Comparison of ENCODE assay signal across 25 cellular contexts in the genomic region with DNA sequence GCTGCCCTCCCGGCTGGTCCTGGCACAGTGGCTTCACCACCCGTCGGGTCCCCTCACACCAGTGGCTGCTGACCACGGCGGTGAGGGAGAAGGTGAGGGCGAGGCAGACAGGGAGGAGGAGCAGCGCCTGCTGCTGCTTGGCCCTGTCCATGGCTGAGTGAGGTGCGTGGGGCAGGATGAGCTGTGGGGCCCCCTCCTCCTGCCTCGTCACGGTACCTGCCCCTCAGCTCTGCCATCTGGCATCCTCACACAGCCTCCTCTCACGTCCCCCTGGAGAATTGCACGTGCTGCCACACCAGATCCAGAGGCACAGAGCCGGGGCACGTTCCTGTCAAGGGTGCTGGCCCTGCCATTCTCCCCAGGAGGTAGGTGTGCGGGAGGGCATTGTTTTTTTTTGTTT. TPM values are rescaled to one million over a fixed set of nuclear protein-coding genes. Genes with fewer than 3 reads are reported as not detected.
DNase-seq lines count a peak whose midpoint lies in the region; ATAC-seq and TF ChIP-seq lines count a peak whose summit lies in the region.
"Had no signal": no experiment of that assay in that cellular context is flagged by ENCODE, and none has a peak within 500 bp of the region (broad histone marks: within the 10 kb centered on the region; RNA-seq: fewer than 3 reads in every experiment).

A gene (minus strand): TSS at position 159 of the 400 bp plus-strand sequence. CDS start 8 bp downstream, at position 151.

- peak; percentile 99 for DNase-seq in NCI-H524 (lab: John Stamatoyannopoulos, UW)
- DNase-seq in WERI-Rb-1 = peak; percentile 67
- DNase-seq in neuronal stem cell (ENCODE audit: low spot score) = no peak
- no peak for DNase-seq in activated T-helper 2 cell treated with anti-CD3 and anti-CD28 coated beads, Interferon-gamma antibody, Interleukin-2, Interleukin-4, amounts not matched to agents 10 μg/mL and 5 μg/mL and 100 μg/mL, durations not matched to agents 14 hours and 24 hours and 36 hours (ENCODE audit: low spot score)
- no peak for DNase-seq in activated naive CD8-positive, alpha-beta T cell treated with anti-CD3 and anti-CD28 coated beads for 36 hours
- DNase-seq in right cardiac atrium = no peak
- no peak for DNase-seq in COR-L47 (lab: John Stamatoyannopoulos, UW)
- DNase-seq: AML-193; CD8-positive, alpha-beta T cell; H9; KBM-7; MV-4-11; NCI-H1105; NCI-H1436 treated with DMSO at 0.1 percent for 48 hours; NCI-H187 treated with DMSO at 0.1 percent for 48 hours; NCI-H446 treated with DMSO at 0.1 percent for 48 hours; NCI-H774; Peyer's patch; SHP77 treated with DMSO at 0.1 percent for 48 hours; T-helper 1 cell had no signal

- H3K4me1 Mint-ChIP-seq in activated T-helper 2 cell treated with anti-CD3 and anti-CD28 coated beads, Interferon-gamma antibody, Interleukin-2, Interleukin-4, amounts not matched to agents 10 μg/mL and 5 μg/mL and 100 μg/mL, durations not matched to agents 14 hours and 24 hours and 36 hours (ENCODE audit: low read depth) = no peaks in the 10 kb centered on the region
- H3K4me1 Mint-ChIP-seq in activated naive CD8-positive, alpha-beta T cell treated with anti-CD3 and anti-CD28 coated beads for 36 hours = no peaks in the 10 kb centered on the region

- peak; percentile 31; the same call in 1 of the 2 replicates for TF ChIP-seq CTCF in WERI-Rb-1 (IDR thresholded peaks at IDR 0.05; ENCODE audit: low read depth, low read length)

- H2BK15ac ChIP-seq in neuronal stem cell (ENCODE audit: low read length) = peak within 1 kb of the TSS; percentile 77

- no peak within 1 kb of the TSS for H3K9ac ChIP-seq in BLaER1 treated with 17β-estradiol and CSF1 and Interleukin-3, amounts not matched to agents 10 nM and 100 nM
- peak within 1 kb of the TSS; percentile 40 for H3K9ac ChIP-seq in neuronal stem cell (ENCODE audit: low read depth, low read length, poor library complexity)

- peak within 1 kb of the TSS; percentile 99 for H4K8ac ChIP-seq in neuronal stem cell (ENCODE audit: low read depth, low read length)

- intact Hi-C loops in activated T-helper 2 cell treated with anti-CD3 and anti-CD28 coated beads, Interferon-gamma antibody, Interleukin-2, Interleukin-4, amounts not matched to agents 10 μg/mL and 5 μg/mL and 100 μg/mL, durations not matched to agents 14 hours and 24 hours and 36 hours (cut with micrococcal nuclease) = no loop called here
- intact Hi-C loops in right cardiac atrium (cut with DNase I) = no loop called here

- no peak within 1 kb of the TSS for H3K27ac Mint-ChIP-seq in activated T-helper 2 cell treated with anti-CD3 and anti-CD28 coated beads, Interferon-gamma antibody, Interleukin-2, Interleukin-4, amounts not matched to agents 10 μg/mL and 5 μg/mL and 100 μg/mL, durations not matched to agents 14 hours and 24 hours and 36 hours
- H3K27ac Mint-ChIP-seq in activated naive CD8-positive, alpha-beta T cell treated with anti-CD3 and anti-CD28 coated beads for 36 hours = no peak within 1 kb of the TSS
- H3K27ac Mint-ChIP-seq: CD8-positive, alpha-beta T cell; H9 had no signal

- no peaks in the 10 kb centered on the region for H3K27me3 ChIP-seq in BLaER1 treated with 17β-estradiol and CSF1 and Interleukin-3, amounts not matched to agents 10 nM and 100 nM
- H3K27me3 ChIP-seq in WERI-Rb-1 (ENCODE audit: insufficient read depth, low read depth, severe bottlenecking) (no peaks in the 10 kb centered on the region), neuronal stem cell (ENCODE audit: control insufficient read depth in 3 of 3, insufficient read depth in 3 of 3, low read depth in 1 of 3, low read length in 3 of 3) (no peaks in the 10 kb centered on the region), right cardiac atrium (ENCODE audit: control insufficient read depth, insufficient read depth) (no peaks in the 10 kb centered on the region)
- H3K27me3 ChIP-seq: Peyer's patch had no signal

- peaks cover 0 to 38% (median 31%) of the 10 kb centered on the region in 10 experiments; a peak in 14 of 20 replicates for H3K4me1 ChIP-seq in BLaER1 treated with 17β-estradiol and CSF1 and Interleukin-3, amounts not matched to agents 10 nM and 100 nM
- H3K4me1 ChIP-seq in neuronal stem cell (ENCODE audit: control insufficient read depth in 2 of 2, insufficient read depth in 1 of 2, low read depth in 1 of 2, low read length in 2 of 2) = peaks cover 0 to 2% of the 10 kb centered on the region in 2 donors
- no peaks in the 10 kb centered on the region for H3K4me1 ChIP-seq in right cardiac atrium (ENCODE audit: control insufficient read depth, insufficient read depth, low read length)
- H3K4me1 ChIP-seq: Peyer's patch had no signal

- no peaks in the 10 kb centered on the region for H3K9me3 Mint-ChIP-seq in activated T-helper 2 cell treated with anti-CD3 and anti-CD28 coated beads, Interferon-gamma antibody, Interleukin-2, Interleukin-4, amounts not matched to agents 10 μg/mL and 5 μg/mL and 100 μg/mL, durations not matched to agents 14 hours and 24 hours and 36 hours
- H3K9me3 Mint-ChIP-seq in activated naive CD8-positive, alpha-beta T cell treated with anti-CD3 and anti-CD28 coated beads for 36 hours = peaks cover 3% of the 10 kb centered on the region
- H3K9me3 Mint-ChIP-seq: CD8-positive, alpha-beta T cell had no signal

- no peak within 1 kb of the TSS for H3K4me3 Mint-ChIP-seq in activated T-helper 2 cell treated with anti-CD3 and anti-CD28 coated beads, Interferon-gamma antibody, Interleukin-2, Interleukin-4, amounts not matched to agents 10 μg/mL and 5 μg/mL and 100 μg/mL, durations not matched to agents 14 hours and 24 hours and 36 hours (ENCODE audit: low read depth)
- no peak within 1 kb of the TSS for H3K4me3 Mint-ChIP-seq in activated naive CD8-positive, alpha-beta T cell treated with anti-CD3 and anti-CD28 coated beads for 36 hours
- H3K4me3 Mint-ChIP-seq: CD8-positive, alpha-beta T cell; H9 had no signal

- H2AFZ ChIP-seq in neuronal stem cell (ENCODE audit: low read length) = no peak within 1 kb of the TSS

- peak within 1 kb of the TSS; percentile 43 for H4K91ac ChIP-seq in neuronal stem cell (ENCODE audit: low read depth, low read length, poor library complexity)

- no peaks in the 10 kb centered on the region for H3K9me3 ChIP-seq in BLaER1 treated with 17β-estradiol and CSF1 and Interleukin-3, amounts not matched to agents 10 nM and 100 nM (replicated peaks in 1 of 11)
- H3K9me3 ChIP-seq in WERI-Rb-1 (ENCODE audit: severe bottlenecking) (no peaks in the 10 kb centered on the region), neuronal stem cell (replicated peaks in 1 of 2; ENCODE audit: control insufficient read depth in 2 of 2, insufficient read depth in 1 of 2, low read depth in 1 of 2, low read length in 2 of 2) (no peaks in the 10 kb centered on the region), right cardiac atrium (ENCODE audit: control insufficient read depth, low read length) (no peaks in the 10 kb centered on the region)
- H3K9me3 ChIP-seq: Peyer's patch had no signal

- H2BK12ac ChIP-seq in neuronal stem cell (ENCODE audit: low read length) = no peak within 1 kb of the TSS

- no peaks in the 10 kb centered on the region for H3K36me3 Mint-ChIP-seq in activated T-helper 2 cell treated with anti-CD3 and anti-CD28 coated beads, Interferon-gamma antibody, Interleukin-2, Interleukin-4, amounts not matched to agents 10 μg/mL and 5 μg/mL and 100 μg/mL, durations not matched to agents 14 hours and 24 hours and 36 hours (ENCODE audit: low read depth)
- peaks cover 3% of the 10 kb centered on the region for H3K36me3 Mint-ChIP-seq in activated naive CD8-positive, alpha-beta T cell treated with anti-CD3 and anti-CD28 coated beads for 36 hours
- H3K36me3 Mint-ChIP-seq: CD8-positive, alpha-beta T cell had no signal

- no peak for ATAC-seq in right cardiac atrium
- ATAC-seq: CD8-positive, alpha-beta T cell had no signal

- peak within 1 kb of the TSS in 8 of 11 experiments; percentile 15 to 66 (median 54); a peak in 14 of 22 replicates for H3K4me2 ChIP-seq in BLaER1 treated with 17β-estradiol and CSF1 and Interleukin-3, amounts not matched to agents 10 nM and 100 nM
- no peak within 1 kb of the TSS for H3K4me2 ChIP-seq in neuronal stem cell (ENCODE audit: insufficient read depth, low read length, poor library complexity, severe bottlenecking)

- H2BK120ac ChIP-seq in neuronal stem cell (ENCODE audit: low read depth, low read length) = no peak within 1 kb of the TSS

- H3K27me3 Mint-ChIP-seq in activated T-helper 2 cell treated with anti-CD3 and anti-CD28 coated beads, Interferon-gamma antibody, Interleukin-2, Interleukin-4, amounts not matched to agents 10 μg/mL and 5 μg/mL and 100 μg/mL, durations not matched to agents 14 hours and 24 hours and 36 hours (ENCODE audit: low read depth) = no peaks in the 10 kb centered on the region
- H3K27me3 Mint-ChIP-seq in activated naive CD8-positive, alpha-beta T cell treated with anti-CD3 and anti-CD28 coated beads for 36 hours = peaks cover 16% of the 10 kb centered on the region

- peak within 1 kb of the TSS; percentile 90 for H3K23ac ChIP-seq in neuronal stem cell (ENCODE audit: low read depth, low read length, poor library complexity)

- H2AK5ac ChIP-seq in neuronal stem cell (ENCODE audit: low read depth, low read length) = peak within 1 kb of the TSS; percentile 82

- no peaks in the 10 kb centered on the region for H3K36me3 ChIP-seq in BLaER1 treated with 17β-estradiol and CSF1 and Interleukin-3, amounts not matched to agents 10 nM and 100 nM
- H3K36me3 ChIP-seq in WERI-Rb-1 (no peaks in the 10 kb centered on the region), neuronal stem cell (replicated peaks in 1 of 2; ENCODE audit: control insufficient read depth in 2 of 2, insufficient read depth in 2 of 2, low read length in 2 of 2) (no peaks in the 10 kb centered on the region)
- H3K36me3 ChIP-seq: Peyer's patch had no signal

- no CpG with 5 or more reads among the region's 15 CpGs for WGBS in neuronal stem cell (ENCODE audit: extremely low coverage in 2 of 2, insufficient read length in 2 of 2, insufficient replicate concordance in 1 of 2), 2 donors
- WGBS in right cardiac atrium = 75% methylated on average over 15 of the region's 15 CpGs

- no peak within 1 kb of the TSS for H3K4me3 ChIP-seq in BLaER1 treated with 17β-estradiol and CSF1 and Interleukin-3, amounts not matched to agents 10 nM and 100 nM
- H3K4me3 ChIP-seq in WERI-Rb-1 (ENCODE audit: low read depth, low read length) = no peak within 1 kb of the TSS
- no peak within 1 kb of the TSS for H3K4me3 ChIP-seq in neuronal stem cell (ENCODE audit: low read length in 2 of 2)
- H3K4me3 ChIP-seq in right cardiac atrium (ENCODE audit: low read length) = no peak within 1 kb of the TSS
- H3K4me3 ChIP-seq: Peyer's patch had no signal

- H3K27ac ChIP-seq in BLaER1 treated with 17β-estradiol and CSF1 and Interleukin-3, amounts not matched to agents 10 nM and 100 nM = no peak within 1 kb of the TSS
- H3K27ac ChIP-seq in WERI-Rb-1 = no peak within 1 kb of the TSS; the same call in 1 of the 2 replicates
- H3K27ac ChIP-seq in neuronal stem cell (replicated peaks; ENCODE audit: low read length) = no peak within 1 kb of the TSS
- no peak within 1 kb of the TSS for H3K27ac ChIP-seq in right cardiac atrium (ENCODE audit: low read length)
- H3K27ac ChIP-seq: C4-2B, Peyer's patch had no signal

- peak within 1 kb of the TSS; percentile 80 for H3K18ac ChIP-seq in neuronal stem cell (ENCODE audit: low read length)

- no peak within 1 kb of the TSS for H2BK5ac ChIP-seq in neuronal stem cell (ENCODE audit: low read length)

- H3K14ac ChIP-seq in neuronal stem cell (ENCODE audit: low read length) = peak within 1 kb of the TSS; percentile 77

- no peaks in the 10 kb centered on the region for H4K20me1 ChIP-seq in BLaER1 treated with 17β-estradiol and CSF1 and Interleukin-3, amounts not matched to agents 10 nM and 100 nM

- H3K79me1 ChIP-seq in neuronal stem cell (ENCODE audit: low read depth, low read length) = no peaks in the 10 kb centered on the region

- no peak within 1 kb of the TSS for H3K4ac ChIP-seq in neuronal stem cell (ENCODE audit: low read length)

RNA-seq across cellular contexts. Expression of the gene that starts here (rescaled TPM):
- polyA plus RNA-seq in neuronal stem cell (2013, experiment 1 of 2) = not detected
- not detected for polyA plus RNA-seq in neuronal stem cell (2013, experiment 2 of 2)
- not detected in 2 replicates for total RNA-seq in activated T-helper 2 cell treated with anti-CD3 and anti-CD28 coated beads, Interferon-gamma antibody, Interleukin-2, Interleukin-4, amounts not matched to agents 10 μg/mL and 5 μg/mL and 100 μg/mL, durations not matched to agents 14 hours and 24 hours and 36 hours
- not detected for total RNA-seq in activated naive CD8-positive, alpha-beta T cell treated with anti-CD3 and anti-CD28 coated beads for 36 hours
- total RNA-seq in right cardiac atrium = not detected
- polyA plus RNA-seq in right cardiac atrium = not detected
- total RNA-seq: CD8-positive, alpha-beta T cell; G401; H9; LHCN-M2; MCF 10A; Peyer's patch had no signal

Comparison
In these comparisons a context has a peak if more than half of its experiments do, and no peak if none do; other contexts are left out.
1. DNase-seq: peak in NCI-H524 (2 of 2) and WERI-Rb-1 (single experiment); none in neuronal stem cell (single experiment), activated T-helper 2 cell treated with anti-CD3 and anti-CD28 coated beads, Interferon-gamma antibody, Interleukin-2, Interleukin-4, amounts not matched to agents 10 μg/mL and 5 μg/mL and 100 μg/mL, durations not matched to agents 14 hours and 24 hours and 36 hours (single experiment), activated naive CD8-positive, alpha-beta T cell treated with anti-CD3 and anti-CD28 coated beads for 36 hours (single experiment), right cardiac atrium (0 of 3) and COR-L47 (single experiment).